Comparison of ENCODE assay signal across 24 cellular contexts in the genomic region with DNA sequence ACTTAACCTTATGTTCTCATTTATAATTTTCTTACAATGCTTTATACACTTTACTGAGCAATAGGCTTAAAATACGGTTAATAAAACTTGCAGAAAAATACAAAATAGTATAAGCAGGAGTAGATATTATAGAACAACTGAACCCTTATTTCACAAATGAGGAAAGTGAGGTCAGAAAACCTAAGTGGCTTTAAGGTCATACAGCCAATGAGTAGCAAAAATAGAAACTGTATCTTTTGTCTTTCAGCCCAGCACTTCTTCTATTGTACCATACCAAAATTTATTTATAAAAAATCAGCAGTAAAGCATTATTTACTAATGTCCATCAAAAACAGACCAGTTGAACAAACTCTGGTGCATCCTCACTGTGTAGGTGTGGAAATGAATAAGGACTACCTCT.
"Had no signal": no experiment of that assay in that cellular context is flagged by ENCODE, and none has a peak within 500 bp of the region (broad histone marks: within the 10 kb centered on the region; RNA-seq: fewer than 3 reads in every experiment).

No MANE protein-coding gene starts in this region.

- H3K27me3 ChIP-seq: neural progenitor cell, ovary, right lobe of liver, sigmoid colon, stomach, thyroid gland, tibial nerve, upper lobe of left lung, vagina had no signal

- H3K4me3 ChIP-seq: neural progenitor cell, ovary, psoas muscle, right lobe of liver, sigmoid colon, stomach, thoracic aorta, thyroid gland, tibial nerve, upper lobe of left lung, vagina had no signal

- DNase-seq: natural killer cell; occipital lobe; ovary; posterior cingulate gyrus; right lobe of liver; small intestine; stimulated activated CD4-positive, alpha-beta T cell treated with anti-CD3 and anti-CD28 coated beads, Interleukin-15, amount 100 ng/mL, for 24 hours; stimulated activated CD4-positive, alpha-beta T cell treated with anti-CD3 and anti-CD28 coated beads, Interleukin-2, amount 100 ng/mL, for 24 hours; stimulated activated CD4-positive, alpha-beta T cell treated with anti-CD3 and anti-CD28 coated beads, Interleukin-2, amount 100 ng/mL, for 48 hours; stimulated activated CD4-positive, alpha-beta T cell treated with anti-CD3 and anti-CD28 coated beads, Interleukin-4, amount 100 ng/mL, for 24 hours; stimulated activated naive B cell treated with anti-CD40 and anti-IgM and Interleukin-4, amounts not matched to agents 10 μg/mL and 1 μg/mL and 100 μg/mL, for 72 hours; stimulated activated naive CD4-positive, alpha-beta T cell treated with Interleukin-2 at 50 U/mL for 16 hours; stomach; thyroid gland; trophoblast cell; upper lobe of left lung had no signal

- H3K36me3 ChIP-seq: neural progenitor cell, ovary, right lobe of liver, sigmoid colon, thyroid gland, tibial nerve, vagina had no signal

- H3K27ac ChIP-seq: neural progenitor cell, ovary, parathyroid adenoma, psoas muscle, right lobe of liver, sigmoid colon, stomach, thoracic aorta, thyroid gland, tibial nerve, upper lobe of left lung, vagina had no signal

- H3K9me3 ChIP-seq: ovary, psoas muscle, right lobe of liver, sigmoid colon, stomach, thoracic aorta, thyroid gland, tibial nerve, upper lobe of left lung, vagina had no signal

- H3K4me1 ChIP-seq: neural progenitor cell, parathyroid adenoma, right lobe of liver had no signal

- ATAC-seq: natural killer cell; psoas muscle; right lobe of liver; stimulated activated effector memory CD8-positive, alpha-beta T cell treated with anti-CD3 and anti-CD28 coated beads, Interleukin-12 subunit alpha, Interleukin-12 subunit beta, amount 100 ng/mL, for 72 hours; stimulated activated naive B cell treated with anti-CD40 and anti-IgM and Interleukin-4, amounts not matched to agents 10 μg/mL and 1 μg/mL and 100 μg/mL, for 72 hours had no signal
